21 cellular contexts compared by ENCODE assay signal in the genomic region with DNA sequence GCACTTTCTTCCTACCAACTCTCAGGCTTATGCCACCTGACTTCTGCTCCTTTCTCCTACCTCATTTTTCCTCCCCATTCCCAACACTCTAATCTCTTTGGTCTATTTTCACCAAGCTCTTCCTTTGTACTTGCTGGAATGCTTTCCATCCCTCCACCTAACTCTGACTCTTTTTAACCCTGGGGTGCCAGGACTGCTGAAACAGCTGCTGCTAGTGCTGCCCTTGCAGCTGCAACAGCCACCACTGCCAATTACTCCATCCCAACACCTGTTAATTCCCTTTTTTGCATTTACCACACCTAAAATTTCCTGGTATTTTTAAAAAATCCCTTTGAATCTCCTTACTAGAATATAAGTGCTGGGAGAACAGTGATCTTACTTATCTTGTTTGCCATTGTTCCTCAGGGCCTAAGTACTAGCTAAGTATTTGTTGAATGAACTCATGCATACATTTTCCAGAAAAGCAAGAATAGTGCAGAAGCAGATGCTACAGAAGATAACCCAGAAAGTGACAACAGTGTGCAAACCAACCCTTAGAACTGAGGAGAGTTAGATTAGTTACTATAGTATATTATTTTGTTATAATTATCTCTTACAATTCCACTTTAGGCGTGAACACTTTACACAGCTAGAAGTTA. TPM values are rescaled to one million over a fixed set of nuclear protein-coding genes. Genes with fewer than 3 reads are reported as not detected.
A peak's percentile ranks its signal among the peaks of the same experiment; 100 is the strongest.
DNase-seq lines count a peak whose midpoint lies in the region; ATAC-seq, FAIRE-seq and TF ChIP-seq lines count a peak whose summit lies in the region.
"Had no signal": no experiment of that assay in that cellular context is flagged by ENCODE, and none has a peak within 500 bp of the region (broad histone marks: within the 10 kb centered on the region; RNA-seq: fewer than 3 reads in every experiment).

No MANE protein-coding gene starts in this region.

- DNase-seq in DMS53 treated with DMSO at 0.1 percent for 48 hours (lab: John Stamatoyannopoulos, UW; ENCODE audit: unreplicated experiment) (peak; percentile 12), K562 (ENCODE audit: extremely low read depth in 1 of 4, low spot score in 3 of 4) (peak in 1 of 4 experiments; percentile 40), neuronal stem cell (ENCODE audit: low spot score) (no peak), kidney tubule cell (ENCODE audit: low spot score) (no peak), Kasumi-1 (lab: John Stamatoyannopoulos, UW) (no peak)
- DNase-seq in activated CD4-positive, alpha-beta T cell treated with anti-CD3 and anti-CD28 coated beads, Interleukin-2, amount 50 U/mL, for 48 hours, result no peak
- DNase-seq: ACHN, C1 segment of cervical spinal cord, GDM1, MV-4-11, NCI-H1417, NCI-H187, NCI-H226, NCI-H524, NCI-H82, PC-3, RPMI8226, SIG-M5 had no signal

- no peak overlapping the region for H3K4me3 ChIP-seq in HEK293 (ENCODE audit: low read depth, low read length)
- H3K4me3 ChIP-seq in K562, result no peak overlapping the region
- H3K4me3 ChIP-seq in neuronal stem cell (ENCODE audit: low read length in 2 of 2), result no peak overlapping the region
- H3K4me3 ChIP-seq: HAP-1 had no signal

- no peak for TF ChIP-seq POLR2A in K562 (conservative IDR thresholded peaks at IDR 0.05)

- TF ChIP-seq CTCF in HEK293 (tag by site-specific recombination; IDR thresholded peaks at IDR 0.05) (no peak), K562 (IDR thresholded peaks at IDR 0.05 in 2 of 3, conservative IDR thresholded peaks at IDR 0.05 in 1 of 3; ENCODE audit: insufficient read depth in 2 of 3, low read depth in 1 of 3, low read length in 3 of 3) (no peak)

- no peak overlapping the region for H3K23ac ChIP-seq in neuronal stem cell (ENCODE audit: low read depth, low read length, poor library complexity)

- H3K79me1 ChIP-seq in neuronal stem cell (ENCODE audit: low read depth, low read length), result no peaks in the 10 kb centered on the region

- intact Hi-C loops in K562 (cut with micrococcal nuclease), result loop anchor here (10.0 kb wide), 1 partner anchor 645 kb away; a partner anchor contains a TSS

- H2BK15ac ChIP-seq in neuronal stem cell (ENCODE audit: low read length), result no peak overlapping the region

- H3K9ac ChIP-seq in K562 (ENCODE audit: insufficient read depth in 1 of 2, low read depth in 2 of 2, low read length in 2 of 2) (no peak overlapping the region), neuronal stem cell (ENCODE audit: low read depth, low read length, poor library complexity) (no peak overlapping the region)

- no peak overlapping the region for H2BK12ac ChIP-seq in neuronal stem cell (ENCODE audit: low read length)

- H3K27me3 ChIP-seq in K562 (ENCODE audit: control insufficient read depth in 2 of 2, insufficient read depth in 2 of 2, low read length in 2 of 2), result no peaks in the 10 kb centered on the region
- H3K27me3 ChIP-seq in neuronal stem cell (ENCODE audit: control insufficient read depth in 3 of 3, insufficient read depth in 3 of 3, low read depth in 1 of 3, low read length in 3 of 3), result no peaks in the 10 kb centered on the region

- no peak for TF ChIP-seq RAD21 in K562 (CRISPR knock-in tag; conservative IDR thresholded peaks at IDR 0.05 in 1 of 2, IDR thresholded peaks at IDR 0.05 in 1 of 2)

- BruUV-seq in K562 (replicated peaks; lab: Mats Ljungman, UMichigan), result no TSS peak

- no peak overlapping the region for H3K18ac ChIP-seq in neuronal stem cell (ENCODE audit: low read length)

- no peak overlapping the region for H2AK5ac ChIP-seq in neuronal stem cell (ENCODE audit: low read depth, low read length)

- H3K4me2 ChIP-seq in K562 (ENCODE audit: insufficient read depth, low read length), result no peak overlapping the region
- H3K4me2 ChIP-seq in neuronal stem cell (ENCODE audit: insufficient read depth, low read length, poor library complexity, severe bottlenecking), result no peak overlapping the region

- no peak overlapping the region for H4K8ac ChIP-seq in neuronal stem cell (ENCODE audit: low read depth, low read length)

- POLR2A ChIA-PET in HEK293 (lab: Yijun Ruan, JAX), result interaction anchor here (3.3 kb wide), 1 partner anchor 11 kb away, joined by 8 read pairs; a partner anchor contains a TSS
- POLR2A ChIA-PET in K562 (lab: Yijun Ruan, JAX), result interaction anchor here (0.5 to 8.1 kb wide), 6 partner anchors 8 to 1357 kb away, joined by 3 to 71 read pairs (median 4); a partner anchor contains a TSS

- no peaks in the 10 kb centered on the region for H4K20me1 ChIP-seq in K562 (replicated peaks; ENCODE audit: control insufficient read depth, insufficient read depth, low read length)

- H3K79me2 ChIP-seq in K562 (ENCODE audit: control insufficient read depth, insufficient read depth, low read length), result peaks cover 33% of the 10 kb centered on the region

- H3K4ac ChIP-seq in neuronal stem cell (ENCODE audit: low read length), result no peak overlapping the region

- WGBS in K562 (ENCODE audit: insufficient coverage, low coverage, missing lambda C conversion rate), result 36% methylated on average over 1 of the region's 1 CpG
- no CpG with 5 or more reads among the region's 1 CpG for WGBS in neuronal stem cell (ENCODE audit: extremely low coverage in 2 of 2, insufficient read length in 2 of 2, insufficient replicate concordance in 1 of 2), 2 donors

- CTCF ChIA-PET in HEK293 (lab: Yijun Ruan, JAX) (interaction anchor here (1.3 to 2.7 kb wide), 2 partner anchors 11 to 20 kb away, joined by 5 to 13 read pairs; a partner anchor contains a TSS), K562 (lab: Yijun Ruan, JAX; ENCODE audit: low intra/inter-chr PET ratio) (no interaction called here)

- H4K91ac ChIP-seq in neuronal stem cell (ENCODE audit: low read depth, low read length, poor library complexity), result no peak overlapping the region

- no peak overlapping the region for H2BK5ac ChIP-seq in neuronal stem cell (ENCODE audit: low read length)

- H2AFZ ChIP-seq in K562 (ENCODE audit: low read depth, low read length), result no peak overlapping the region
- H2AFZ ChIP-seq in neuronal stem cell (ENCODE audit: low read length), result no peak overlapping the region

- TF ChIP-seq EP300 in K562 (IDR thresholded peaks at IDR 0.05; ENCODE audit: low read length), result no peak

- FAIRE-seq in K562 (lab: Jason Lieb, UNC), result no peak

- no peak overlapping the region for H3K14ac ChIP-seq in neuronal stem cell (ENCODE audit: low read length)

- H3K9me3 ChIP-seq in HEK293 (ENCODE audit: control insufficient read depth, insufficient read depth, low read depth, low read length) (no peaks in the 10 kb centered on the region), K562 (replicated peaks; ENCODE audit: control insufficient read depth, insufficient read depth, low read depth, low read length) (no peaks in the 10 kb centered on the region), neuronal stem cell (replicated peaks in 1 of 2; ENCODE audit: control insufficient read depth in 2 of 2, insufficient read depth in 1 of 2, low read depth in 1 of 2, low read length in 2 of 2) (no peaks in the 10 kb centered on the region)
- H3K9me3 ChIP-seq: HAP-1 had no signal

- H3K27ac ChIP-seq in HEK293 (ENCODE audit: extremely low read depth, low read depth, low read length) (no peak overlapping the region), K562 (ENCODE audit: extremely low read depth, low read depth, low read length) (no peak overlapping the region), neuronal stem cell (replicated peaks; ENCODE audit: low read length) (peak overlapping the region; percentile 34)

- H3K4me1 ChIP-seq in HEK293 (ENCODE audit: control insufficient read depth, insufficient read depth, low read length) (no peaks in the 10 kb centered on the region), K562 (replicated peaks in 1 of 2; ENCODE audit: control insufficient read depth in 2 of 2, insufficient read depth in 2 of 2, low read length in 2 of 2) (peaks cover 8 to 14% of the 10 kb centered on the region in 2 experiments; a peak in 4 of 5 replicates), neuronal stem cell (ENCODE audit: control insufficient read depth in 2 of 2, insufficient read depth in 1 of 2, low read depth in 1 of 2, low read length in 2 of 2) (no peaks in the 10 kb centered on the region)
- H3K4me1 ChIP-seq: HAP-1 had no signal

- ATAC-seq in K562 (peak; percentile 68), HG03457 (IDR thresholded peaks at IDR 0.05; ENCODE audit: unreplicated experiment) (no peak)
- ATAC-seq: PC-3 had no signal

- in situ Hi-C loops in K562 (cut with MboI), result no loop called here

- H3K36me3 ChIP-seq in HEK293 (ENCODE audit: control insufficient read depth in 2 of 2, insufficient read depth in 1 of 2, low read length in 2 of 2) (peaks cover 5 to 12% of the 10 kb centered on the region in 2 experiments; a peak in 2 of 3 replicates), K562 (ENCODE audit: control insufficient read depth, insufficient read depth, low read length) (peaks cover 10% of the 10 kb centered on the region; the same call in 1 of the 3 replicates), neuronal stem cell (replicated peaks in 1 of 2; ENCODE audit: control insufficient read depth in 2 of 2, insufficient read depth in 2 of 2, low read length in 2 of 2) (peaks cover 0 to 15% of the 10 kb centered on the region in 2 donors)
- H3K36me3 ChIP-seq: HAP-1 had no signal

- no peak overlapping the region for H2BK120ac ChIP-seq in neuronal stem cell (ENCODE audit: low read depth, low read length)

- no peaks in the 10 kb centered on the region for H3K9me1 ChIP-seq in K562 (ENCODE audit: control insufficient read depth, insufficient read depth, low read length)

TF ChIP-seq in HEK293, 187 proteins besides CTCF, POLR2A, EP300 and RAD21 (continues in another document):
- no peak for TF ChIP-seq BCL11A (tag by site-specific recombination; IDR thresholded peaks at IDR 0.05; ENCODE audit: low read depth)

TF ChIP-seq in K562, 482 proteins besides CTCF, POLR2A, EP300 and RAD21 (continues in another document):
- peak; percentile 61 for TF ChIP-seq TAL1 (IDR thresholded peaks at IDR 0.05)

RNA-seq across cellular contexts. Expression of a gene that starts 11.5 kb away (rescaled TPM):
- total RNA-seq in K562 (2011; cell fraction: chromatin; rRNA removed; ENCODE audit: low replicate concordance), result 10.2 and 22.5 TPM in 2 replicates
- 2.8 and 3.6 TPM in 2 replicates for total RNA-seq in K562 (2011; cell fraction: nucleolus; rRNA removed)
- 7.4 and 10.6 TPM in 2 replicates for total RNA-seq in K562 (2011; cell fraction: nucleoplasm; rRNA removed)
- total RNA-seq in K562 (2014; rRNA removed), result 24.0 and 27.6 TPM in 2 replicates
- 41.0 and 48.1 TPM in 2 replicates for total RNA-seq in K562 (2014; rRNA removed; fragmentation: Illumina TruSeq; extraction: Trizol)
- 33.0 and 36.0 TPM in 2 replicates for total RNA-seq in K562 (2015; rRNA removed; fragmentation: Illumina TruSeq; extraction: Trizol)
- total RNA-seq in K562 (2021), result 31.8 and 34.6 TPM in 2 replicates
- 24.7 and 30.3 TPM in 2 replicates for polyA plus RNA-seq in K562 (2011; rRNA removed)
- 7.3 and 11.9 TPM in 2 replicates for polyA plus RNA-seq in K562 (2011; cell fraction: cytosol; rRNA removed)
- 10.3 and 12.2 TPM in 2 replicates for polyA plus RNA-seq in K562 (2011; cell fraction: nucleus; rRNA removed)
- polyA plus RNA-seq in K562 (2012), result 21.0 and 23.2 TPM in 2 replicates
- polyA plus RNA-seq in K562 (2014; fragmentation: Illumina TruSeq; extraction: Trizol), result 21.0 and 21.9 TPM in 2 replicates
- 10 to 100 TPM; 10.6 to 11.0 TPM for polyA plus RNA-seq in K562 (2014; fragmentation: Nextera tagmentation; extraction: Ambion mirVana)
- polyA plus RNA-seq in K562 (2014; rRNA removed), result 20.6 and 21.8 TPM in 2 replicates
- 63.5 and 63.6 TPM in 2 replicates for polyA minus RNA-seq in K562 (2011; rRNA and poly(A)+ RNA removed)
- polyA minus RNA-seq in K562 (2011; cell fraction: cytosol; rRNA and poly(A)+ RNA removed), result 20.7 and 21.1 TPM in 2 replicates
- polyA minus RNA-seq in K562 (2011; cell fraction: nucleus; rRNA and poly(A)+ RNA removed), result 7.0 and 13.9 TPM in 2 replicates
- polyA plus RNA-seq in neuronal stem cell (2013, experiment 1 of 2), result 16.5 TPM
- polyA plus RNA-seq in neuronal stem cell (2013, experiment 2 of 2), result 17.1 TPM
